Comparison of ENCODE assay signal across 15 cellular contexts in genomic region chr19:37953576-37954303, GRCh38. TPM values are rescaled to one million over a fixed set of nuclear protein-coding genes. Genes with fewer than 3 reads are reported as not detected.
A peak's percentile ranks its signal among the peaks of the same experiment; 100 is the strongest.
DNase-seq lines count a peak whose midpoint lies in the region; ATAC-seq and TF ChIP-seq lines count a peak whose summit lies in the region.
"Had no signal": no experiment of that assay in that cellular context is flagged by ENCODE, and none has a peak within 500 bp of the region (broad histone marks: within the 10 kb centered on the region; RNA-seq: fewer than 3 reads in every experiment).

No MANE protein-coding gene starts in this region.

- no peaks in the 10 kb centered on the region for H3K9me3 ChIP-seq in body of pancreas

- no peaks in the 10 kb centered on the region for H3K27me3 Mint-ChIP-seq in memory B cell
- no peaks in the 10 kb centered on the region for H3K27me3 Mint-ChIP-seq in activated naive CD8-positive, alpha-beta T cell treated with anti-CD3 and anti-CD28 coated beads, Interleukin-2, amount 50 U/mL, for 24 hours

- H3K36me3 ChIP-seq in body of pancreas (replicated peaks in 1 of 2; ENCODE audit: insufficient read depth in 1 of 2, low read depth in 2 of 2), result no peaks in the 10 kb centered on the region

- H3K27ac ChIP-seq in body of pancreas, result peak overlapping the region in 3 of 4 donors; percentile 44 to 60 (median 45)

- DNase-seq in activated effector memory CD4-positive, alpha-beta T cell treated with anti-CD3 and anti-CD28 coated beads, Interleukin-2, amount 50 U/mL, for 16 hours, result peak; percentile 4
- no peak for DNase-seq in activated effector memory CD4-positive, alpha-beta T cell treated with Interleukin-2 at 50 U/mL for 16 hours
- DNase-seq in body of pancreas (no peak), memory B cell (ENCODE audit: low spot score in 2 of 2) (no peak), midbrain (lab: John Stamatoyannopoulos, UW) (no peak)
- DNase-seq in activated naive CD8-positive, alpha-beta T cell treated with anti-CD3 and anti-CD28 coated beads, Interleukin-2, amount 50 U/mL, for 24 hours, result no peak
- DNase-seq: aorta, NCI-H146, NCI-H526 treated with DMSO at 0.1 percent for 48 hours, right cardiac atrium, SIG-M5 had no signal

- H3K27ac Mint-ChIP-seq in memory B cell, result peak overlapping the region; percentile 21
- no peak overlapping the region for H3K27ac Mint-ChIP-seq in activated naive CD8-positive, alpha-beta T cell treated with anti-CD3 and anti-CD28 coated beads, Interleukin-2, amount 50 U/mL, for 24 hours

- H3K27me3 ChIP-seq in body of pancreas, result no peaks in the 10 kb centered on the region

- no peak overlapping the region for H3K4me3 Mint-ChIP-seq in memory B cell
- H3K4me3 Mint-ChIP-seq in activated naive CD8-positive, alpha-beta T cell treated with anti-CD3 and anti-CD28 coated beads, Interleukin-2, amount 50 U/mL, for 24 hours, result no peak overlapping the region

- ATAC-seq in body of pancreas, result no peak
- no peak for ATAC-seq in memory B cell (ENCODE audit: low read depth)
- no peak for ATAC-seq in activated naive CD8-positive, alpha-beta T cell treated with anti-CD3 and anti-CD28 coated beads, Interleukin-2, amount 50 U/mL, for 24 hours
- no peak for ATAC-seq in esophagus mucosa
- no peak for ATAC-seq in GM21381 (IDR thresholded peaks at IDR 0.05; ENCODE audit: unreplicated experiment)
- ATAC-seq: right cardiac atrium had no signal

- H3K4me3 ChIP-seq in body of pancreas, result no peak overlapping the region

- intact Hi-C loops in body of pancreas (cut with DNase I), result no loop called here

- peaks cover 15% of the 10 kb centered on the region for H3K36me3 Mint-ChIP-seq in memory B cell
- H3K36me3 Mint-ChIP-seq in activated naive CD8-positive, alpha-beta T cell treated with anti-CD3 and anti-CD28 coated beads, Interleukin-2, amount 50 U/mL, for 24 hours (ENCODE audit: low read depth), result peaks cover 16% of the 10 kb centered on the region

- no peak for TF ChIP-seq CTCF in body of pancreas (IDR thresholded peaks at IDR 0.05)

- H3K9me3 Mint-ChIP-seq in memory B cell, result no peaks in the 10 kb centered on the region
- peaks cover 15% of the 10 kb centered on the region for H3K9me3 Mint-ChIP-seq in activated naive CD8-positive, alpha-beta T cell treated with anti-CD3 and anti-CD28 coated beads, Interleukin-2, amount 50 U/mL, for 24 hours

- H3K4me1 ChIP-seq in body of pancreas, result no peaks in the 10 kb centered on the region

- TF ChIP-seq POLR2A in body of pancreas (IDR thresholded peaks at IDR 0.05), result no peak

- H3K4me1 Mint-ChIP-seq in memory B cell, result peaks cover 45% of the 10 kb centered on the region
- peaks cover 23% of the 10 kb centered on the region for H3K4me1 Mint-ChIP-seq in activated naive CD8-positive, alpha-beta T cell treated with anti-CD3 and anti-CD28 coated beads, Interleukin-2, amount 50 U/mL, for 24 hours

- WGBS in body of pancreas, 2 donors, result 45 to 46% methylated on average over 7 of the region's 7 CpGs

RNA-seq across cellular contexts. Expression of gene SIPA1L3, which starts 46.7 kb away (rescaled TPM):
- total RNA-seq in body of pancreas, result 10 to 100 TPM; 41.5 to 62.0 TPM
- 15.0 TPM for total RNA-seq in esophagus mucosa

RNA-seq across cellular contexts. Expression of gene WDR87, which starts 47.3 kb away (rescaled TPM):
- total RNA-seq in body of pancreas (not detected), esophagus mucosa (not detected)
- total RNA-seq: A172, aorta, right cardiac atrium, temporal lobe had no signal
